Comparison of ENCODE assay signal across 31 cellular contexts in genomic region chr14:103246089-103246488, GRCh38.
DNase-seq lines count a peak whose midpoint lies in the region; ATAC-seq, FAIRE-seq and TF ChIP-seq lines count a peak whose summit lies in the region.
"Had no signal": no experiment of that assay in that cellular context is flagged by ENCODE, and none has a peak within 500 bp of the region (broad histone marks: within the 10 kb centered on the region; RNA-seq: fewer than 3 reads in every experiment).

No MANE protein-coding gene starts in this region.

- CTCF ChIA-PET in IMR-90 (lab: Yijun Ruan, JAX) (interaction anchor here (0.5 to 0.6 kb wide), 2 partner anchors 170 to 252 kb away, joined by 3 to 6 read pairs; no protein-coding TSS in a partner anchor), K562 (lab: Yijun Ruan, JAX; ENCODE audit: low intra/inter-chr PET ratio) (no interaction called here)

- no peak overlapping the region for H3K4me3 Mint-ChIP-seq in neural crest cell
- H3K4me3 Mint-ChIP-seq: activated naive CD8-positive, alpha-beta T cell treated with anti-CD3 and anti-CD28 coated beads for 36 hours; CD4-positive, alpha-beta T cell had no signal

- POLR2A ChIA-PET in IMR-90 (lab: Charles Lee; ENCODE audit: unreplicated experiment): interaction anchor here (0.9 kb wide), 1 partner anchor 11 kb away, joined by 3 read pairs; no protein-coding TSS in a partner anchor
- POLR2A ChIA-PET in K562 (lab: Yijun Ruan, JAX): no interaction called here

- no peak overlapping the region for H4K8ac ChIP-seq in IMR-90 (ENCODE audit: low read depth in 2 of 2, low read length in 2 of 2)

- H2BK20ac ChIP-seq in IMR-90 (ENCODE audit: low read depth, low read length): 0 out of 2 replicates have a peak overlapping the region, but pooled peaks have one; percentile 29

- no peak for FAIRE-seq in K562 (lab: Jason Lieb, UNC)
- FAIRE-seq: GM12878, small intestine had no signal

- no peak for TF ChIP-seq EP300 in K562 (IDR thresholded peaks at IDR 0.05; ENCODE audit: low read length)

- TF ChIP-seq RAD21 in IMR-90 (IDR thresholded peaks at IDR 0.05; ENCODE audit: low read length): no peak
- TF ChIP-seq RAD21 in K562 (CRISPR knock-in tag; conservative IDR thresholded peaks at IDR 0.05 in 1 of 2, IDR thresholded peaks at IDR 0.05 in 1 of 2): no peak

- WGBS in IMR-90 (ENCODE audit: extremely low coverage in 2 of 2, insufficient read length in 1 of 2), 2 experiments: no CpG with 5 or more reads among the region's 1 CpG
- 0% methylated on average over 1 of the region's 1 CpG for WGBS in K562 (ENCODE audit: insufficient coverage, low coverage, missing lambda C conversion rate)

- TF ChIP-seq POLR2A in IMR-90 (IDR thresholded peaks at IDR 0.05; ENCODE audit: low read depth, low read length) (no peak), K562 (conservative IDR thresholded peaks at IDR 0.05) (no peak), uterus (IDR thresholded peaks at IDR 0.05) (no peak)

- no peak overlapping the region for H2AFZ ChIP-seq in IMR-90 (replicated peaks; ENCODE audit: low read length, poor library complexity)
- 0 out of 2 replicates have a peak overlapping the region, but pooled peaks have one; percentile 31 for H2AFZ ChIP-seq in K562 (ENCODE audit: low read depth, low read length)

- no peak for DNase-seq in IMR-90
- no peak for DNase-seq in K562 (ENCODE audit: extremely low read depth in 1 of 4, low spot score in 3 of 4)
- DNase-seq in neural crest cell (ENCODE audit: low read depth, low spot score): no peak
- no peak for DNase-seq in uterus
- no peak for DNase-seq in AG08396 (ENCODE audit: low spot score)
- DNase-seq in UCSD-AML1 (lab: John Stamatoyannopoulos, UW; ENCODE audit: unreplicated experiment): no peak
- no peak for DNase-seq in CD1c-positive myeloid dendritic cell (ENCODE audit: extremely low spot score)
- DNase-seq: activated CD4-positive, alpha-beta T cell treated with anti-CD3 and anti-CD28 coated beads for 4 hours; activated effector memory CD4-positive, alpha-beta T cell treated with Interleukin-2 at 50 U/mL for 16 hours; activated naive CD8-positive, alpha-beta T cell treated with anti-CD3 and anti-CD28 coated beads for 36 hours; activated T-cell treated with anti-CD3 and anti-CD28 coated beads for 4 hours; CD4-positive, alpha-beta T cell; foreskin melanocyte; heart right ventricle; left colon; mesendoderm; NCI-H1417 treated with DMSO at 0.1 percent for 48 hours; NCI-H2081 treated with DMSO at 0.1 percent for 48 hours; NCI-H446; NCI-H82; nucleus accumbens; SK-N-SH; small intestine; stimulated activated CD4-positive, alpha-beta T cell treated with anti-CD3 and anti-CD28 coated beads, Interleukin-1b, Interleukin-23, amount 100 ng/mL, for 48 hours; stimulated activated CD8-positive, alpha-beta memory T cell treated with anti-CD3 and anti-CD28 coated beads, Interleukin-4, amount 100 ng/mL, for 48 hours; stomach had no signal

- H3K4ac ChIP-seq in IMR-90 (ENCODE audit: low read depth, low read length): no peak overlapping the region

- peak overlapping the region; percentile 54; the same call in 1 of the 2 replicates for H3K27ac ChIP-seq in IMR-90 (ENCODE audit: insufficient read depth, low read length)
- no peak overlapping the region for H3K27ac ChIP-seq in K562 (ENCODE audit: extremely low read depth, low read depth, low read length)
- peak overlapping the region; percentile 70 to 93 for H3K27ac ChIP-seq in uterus
- H3K27ac ChIP-seq: ascending aorta, heart right ventricle, KMS-11 had no signal

- no peak overlapping the region for H2BK5ac ChIP-seq in IMR-90 (ENCODE audit: low read depth, low read length, poor library complexity, severe bottlenecking)

- no peaks in the 10 kb centered on the region for H3K36me3 Mint-ChIP-seq in neural crest cell (ENCODE audit: low read depth)
- H3K36me3 Mint-ChIP-seq: activated naive CD8-positive, alpha-beta T cell treated with anti-CD3 and anti-CD28 coated beads for 36 hours had no signal

- peak overlapping the region; percentile 34; the same call in 1 of the 2 replicates for H3K14ac ChIP-seq in IMR-90 (replicated peaks; ENCODE audit: low read depth, low read length)

- H3K4me3 ChIP-seq in IMR-90 (ENCODE audit: insufficient read depth, low read depth, low read length) (no peak overlapping the region), K562 (no peak overlapping the region), uterus (no peak overlapping the region)
- H3K4me3 ChIP-seq: ascending aorta, esophagus muscularis mucosa, GM12878, heart right ventricle, stomach, tibial nerve had no signal

- no peaks in the 10 kb centered on the region for H3K79me1 ChIP-seq in IMR-90 (ENCODE audit: low read depth in 1 of 2, low read length in 2 of 2)

- H3K27me3 ChIP-seq in IMR-90 (ENCODE audit: control insufficient read depth, insufficient read depth, low read length) (peaks cover 13% of the 10 kb centered on the region), K562 (ENCODE audit: control insufficient read depth in 2 of 2, insufficient read depth in 2 of 2, low read length in 2 of 2) (no peaks in the 10 kb centered on the region), uterus (no peaks in the 10 kb centered on the region)
- H3K27me3 ChIP-seq: ascending aorta, tibial nerve had no signal

- H2AK5ac ChIP-seq in IMR-90 (ENCODE audit: low read depth, low read length): no peak overlapping the region

- TF ChIP-seq CTCF in IMR-90 (conservative IDR thresholded peaks at IDR 0.05; ENCODE audit: low read depth, low read length) (no peak), K562 (IDR thresholded peaks at IDR 0.05 in 2 of 3, conservative IDR thresholded peaks at IDR 0.05 in 1 of 3; ENCODE audit: insufficient read depth in 2 of 3, low read depth in 1 of 3, low read length in 3 of 3) (no peak), neural crest cell (conservative IDR thresholded peaks at IDR 0.05) (no peak), uterus (IDR thresholded peaks at IDR 0.05) (no peak)

- H3K4me1 Mint-ChIP-seq in neural crest cell: peaks cover 17% of the 10 kb centered on the region
- H3K4me1 Mint-ChIP-seq: activated naive CD8-positive, alpha-beta T cell treated with anti-CD3 and anti-CD28 coated beads for 36 hours had no signal

- dilution Hi-C loops in IMR-90 (cut with HindIII; ENCODE audit: low sequenced_read_pairs, unreplicated experiment): no loop called here

- no peaks in the 10 kb centered on the region for H3K9me1 ChIP-seq in IMR-90 (ENCODE audit: insufficient read depth, low read length)
- no peaks in the 10 kb centered on the region for H3K9me1 ChIP-seq in K562 (ENCODE audit: control insufficient read depth, insufficient read depth, low read length)

- no peaks in the 10 kb centered on the region for H3K27me3 Mint-ChIP-seq in neural crest cell (ENCODE audit: low read depth)

- no peak overlapping the region for H3K23ac ChIP-seq in IMR-90 (ENCODE audit: low read depth, low read length)

- in situ Hi-C loops in IMR-90 (cut with MboI; ENCODE audit: low sequenced_read_pairs): no loop called here
- in situ Hi-C loops in K562 (cut with MboI): no loop called here

- no TSS peak for BruUV-seq in IMR-90 (replicated peaks; lab: Mats Ljungman, UMichigan)
- no TSS peak for BruUV-seq in K562 (replicated peaks; lab: Mats Ljungman, UMichigan)

- peak overlapping the region; percentile 45 for H3K27ac Mint-ChIP-seq in neural crest cell (ENCODE audit: unreplicated experiment)
- H3K27ac Mint-ChIP-seq: activated naive CD8-positive, alpha-beta T cell treated with anti-CD3 and anti-CD28 coated beads for 36 hours; CD4-positive, alpha-beta T cell had no signal

- H3K9ac ChIP-seq in IMR-90 (ENCODE audit: low read depth, low read length) (no peak overlapping the region), K562 (ENCODE audit: insufficient read depth in 1 of 2, low read depth in 2 of 2, low read length in 2 of 2) (no peak overlapping the region)
- H3K9ac ChIP-seq: KMS-11, SK-N-SH had no signal

- H3K9me3 ChIP-seq in IMR-90 (ENCODE audit: control insufficient read depth, insufficient read depth, low read length) (no peaks in the 10 kb centered on the region; the same call in 1 of the 2 replicates), K562 (replicated peaks; ENCODE audit: control insufficient read depth, insufficient read depth, low read depth, low read length) (no peaks in the 10 kb centered on the region), uterus (no peaks in the 10 kb centered on the region)
- H3K9me3 ChIP-seq: ascending aorta, esophagus muscularis mucosa, heart right ventricle, SK-N-SH, stomach, tibial nerve had no signal

- H2BK15ac ChIP-seq in IMR-90 (ENCODE audit: low read depth, low read length): no peak overlapping the region

- no peak overlapping the region for H2AK9ac ChIP-seq in IMR-90 (replicated peaks; ENCODE audit: low read depth, low read length, poor library complexity)

- H3K56ac ChIP-seq in IMR-90 (ENCODE audit: extremely low read depth, insufficient read depth, low read length): no peak overlapping the region

- H4K5ac ChIP-seq in IMR-90 (ENCODE audit: low read depth, low read length): no peak overlapping the region

- intact Hi-C loops in IMR-90 (cut with micrococcal nuclease): no loop called here
- intact Hi-C loops in K562 (cut with micrococcal nuclease): no loop called here
- intact Hi-C loops in uterus (cut with DNase I; ENCODE audit: low total_unique reads): no loop called here

- H3K36me3 ChIP-seq in IMR-90 (ENCODE audit: control insufficient read depth, insufficient read depth, low read length): no peaks in the 10 kb centered on the region
- H3K36me3 ChIP-seq in K562 (ENCODE audit: control insufficient read depth, insufficient read depth, low read length): no peaks in the 10 kb centered on the region
- H3K36me3 ChIP-seq in uterus: no peaks in the 10 kb centered on the region
- H3K36me3 ChIP-seq: ascending aorta, esophagus muscularis mucosa, heart right ventricle, stomach, tibial nerve had no signal

- ATAC-seq in IMR-90 (ENCODE audit: low read depth) (peak; percentile 43; the same call in 1 of the 2 replicates), K562 (no peak)
- ATAC-seq: GM12878 had no signal

- H4K91ac ChIP-seq in IMR-90 (ENCODE audit: insufficient read depth, low read depth, low read length): no peak overlapping the region

- no peak overlapping the region for H3K4me2 ChIP-seq in IMR-90 (ENCODE audit: low read depth, low read length)
- no peak overlapping the region for H3K4me2 ChIP-seq in K562 (ENCODE audit: insufficient read depth, low read length)
- H3K4me2 ChIP-seq: KMS-11, SK-N-SH had no signal

- peaks cover under 1% of the 10 kb centered on the region for H3K9me3 Mint-ChIP-seq in neural crest cell
- H3K9me3 Mint-ChIP-seq: activated naive CD8-positive, alpha-beta T cell treated with anti-CD3 and anti-CD28 coated beads for 36 hours; CD4-positive, alpha-beta T cell had no signal

- peak overlapping the region; percentile 36; the same call in 1 of the 2 replicates for H2BK120ac ChIP-seq in IMR-90 (ENCODE audit: low read depth, low read length)

- H3K79me2 ChIP-seq in K562 (ENCODE audit: control insufficient read depth, insufficient read depth, low read length): no peaks in the 10 kb centered on the region

- H3K4me1 ChIP-seq in IMR-90 (ENCODE audit: control insufficient read depth, insufficient read depth, low read length): peaks cover 6% of the 10 kb centered on the region
- H3K4me1 ChIP-seq in K562 (replicated peaks in 1 of 2; ENCODE audit: control insufficient read depth in 2 of 2, insufficient read depth in 2 of 2, low read length in 2 of 2): peaks cover under 1 to 5% of the 10 kb centered on the region in 2 experiments; a peak in 2 of 5 replicates
- no peaks in the 10 kb centered on the region for H3K4me1 ChIP-seq in uterus
- H3K4me1 ChIP-seq: ascending aorta had no signal

- H4K20me1 ChIP-seq in IMR-90 (ENCODE audit: insufficient read depth, low read length) (no peaks in the 10 kb centered on the region), K562 (replicated peaks; ENCODE audit: control insufficient read depth, insufficient read depth, low read length) (no peaks in the 10 kb centered on the region)

- H3K18ac ChIP-seq in IMR-90 (ENCODE audit: low read depth, low read length): peak overlapping the region; percentile 55
